ENCODE assay signal across 9 cellular contexts in genomic region chr16:51151435-51151950, GRCh38. TPM values are rescaled to one million over a fixed set of nuclear protein-coding genes. Genes with fewer than 3 reads are reported as not detected.
DNase-seq lines count a peak whose midpoint lies in the region; ATAC-seq and TF ChIP-seq lines count a peak whose summit lies in the region.
"Had no signal": no experiment of that assay in that cellular context is flagged by ENCODE, and none has a peak within 500 bp of the region (broad histone marks: within the 10 kb centered on the region; RNA-seq: fewer than 3 reads in every experiment).

No MANE protein-coding gene starts in this region.

- no peaks in the 10 kb centered on the region for H3K9me3 Mint-ChIP-seq in type B pancreatic cell
- H3K9me3 Mint-ChIP-seq: activated B cell treated with CpG ODN at 0.5 μM for 24 hours had no signal

- peak; percentile 86 for DNase-seq in ACHN
- peak; percentile 89 for DNase-seq in NCI-H1092 (lab: John Stamatoyannopoulos, UW)
- no peak for DNase-seq in mammary epithelial cell
- peak; percentile 90 for DNase-seq in type B pancreatic cell (ENCODE audit: extremely low spot score, unreplicated experiment)
- DNase-seq in NCI-H1417 treated with DMSO at 0.1 percent for 48 hours (lab: John Stamatoyannopoulos, UW): no peak
- DNase-seq in LoVo (ENCODE audit: low spot score): no peak
- DNase-seq: activated B cell treated with CpG ODN at 0.5 μM for 24 hours had no signal

- in situ Hi-C loops in ACHN (cut with HindIII; ENCODE audit: low pct_ligation_motif_present, low pct_unique_long_range_greater_than_20kb, low sequenced_read_pairs): no loop called here
- in situ Hi-C loops in mammary epithelial cell (cut with MboI; ENCODE audit: low sequenced_read_pairs in 2 of 2): no loop called here

- H3K36me3 ChIP-seq in mammary epithelial cell (ENCODE audit: insufficient read depth, low read length): no peaks in the 10 kb centered on the region

- peak overlapping the region; percentile 81 for H3K4me2 ChIP-seq in mammary epithelial cell (ENCODE audit: insufficient read depth, low read depth, low read length)

- peak overlapping the region; percentile 91 for H3K4me3 Mint-ChIP-seq in type B pancreatic cell
- H3K4me3 Mint-ChIP-seq: activated B cell treated with CpG ODN at 0.5 μM for 24 hours had no signal

- peaks cover 24% of the 10 kb centered on the region for H3K4me1 Mint-ChIP-seq in type B pancreatic cell (ENCODE audit: unreplicated experiment)
- H3K4me1 Mint-ChIP-seq: activated B cell treated with CpG ODN at 0.5 μM for 24 hours had no signal

- H3K27ac ChIP-seq in mammary epithelial cell (ENCODE audit: insufficient read depth, low read depth, low read length): no peak overlapping the region
- peak overlapping the region; percentile 89 for H3K27ac ChIP-seq in layer of hippocampus (ENCODE audit: low read depth, low read length)

- peak overlapping the region; percentile 37 for H2AFZ ChIP-seq in mammary epithelial cell (ENCODE audit: low read depth, low read length)

- peaks cover 66% of the 10 kb centered on the region for H3K27me3 ChIP-seq in mammary epithelial cell (ENCODE audit: insufficient read depth, low read length)
- H3K27me3 ChIP-seq in layer of hippocampus (ENCODE audit: control insufficient read depth, insufficient read depth, low read length): peaks cover 6% of the 10 kb centered on the region

- peak overlapping the region in 2 of 3 experiments; percentile 41 to 43 for H3K4me3 ChIP-seq in mammary epithelial cell (replicated peaks in 1 of 3; ENCODE audit: insufficient read depth in 1 of 3, low read depth in 2 of 3, low read length in 3 of 3)

- H3K4me1 ChIP-seq in mammary epithelial cell (ENCODE audit: insufficient read depth, low read length): peaks cover 23% of the 10 kb centered on the region

- no peak for TF ChIP-seq CTCF in mammary epithelial cell (conservative IDR thresholded peaks at IDR 0.05 in 1 of 2, IDR thresholded peaks at IDR 0.05 in 1 of 2; ENCODE audit: extremely low read depth in 1 of 2, insufficient read depth in 1 of 2, low read depth in 1 of 2, low read length in 2 of 2)
- TF ChIP-seq CTCF in type B pancreatic cell (conservative IDR thresholded peaks at IDR 0.05): no peak

- peaks cover 72% of the 10 kb centered on the region for H3K27me3 Mint-ChIP-seq in type B pancreatic cell

- no peaks in the 10 kb centered on the region for H3K79me2 ChIP-seq in mammary epithelial cell (ENCODE audit: insufficient read depth, low read length)

- H3K36me3 Mint-ChIP-seq in type B pancreatic cell: no peaks in the 10 kb centered on the region

- CTCF ChIA-PET in mammary epithelial cell (lab: Charles Lee; ENCODE audit: low non-redundant PET): interaction anchor here (0.8 kb wide), 1 partner anchor 667 kb away, joined by 14 read pairs; no protein-coding TSS in a partner anchor

- H4K20me1 ChIP-seq in mammary epithelial cell (ENCODE audit: insufficient read depth, low read length): no peaks in the 10 kb centered on the region

- no peak for ATAC-seq in HG03135 (IDR thresholded peaks at IDR 0.05; ENCODE audit: unreplicated experiment)

- dilution Hi-C loops in mammary epithelial cell (cut with HindIII; ENCODE audit: low sequenced_read_pairs): no loop called here

- no peak overlapping the region for H3K9ac ChIP-seq in mammary epithelial cell (ENCODE audit: insufficient read depth, low read length)

- WGBS in mammary epithelial cell (ENCODE audit: low coverage, missing lambda C conversion rate): 20% methylated on average over 2 of the region's 60 CpGs

- H3K9me3 ChIP-seq in mammary epithelial cell (replicated peaks; ENCODE audit: insufficient read depth, low read length): peaks cover 10% of the 10 kb centered on the region

- no peak overlapping the region for H3K27ac Mint-ChIP-seq in type B pancreatic cell
- H3K27ac Mint-ChIP-seq: activated B cell treated with CpG ODN at 0.5 μM for 24 hours had no signal

- intact Hi-C loops in mammary epithelial cell (cut with micrococcal nuclease): no loop called here

- BruUV-seq in mammary epithelial cell (replicated peaks; lab: Mats Ljungman, UMichigan): no TSS peak

RNA-seq across cellular contexts. Expression of gene SALL1, which starts 0.4 kb away (rescaled TPM):
- 1 to 10 TPM in 1 of 2 donors, not detected in 1; 1.3 TPM for total RNA-seq in mammary epithelial cell
- polyA plus RNA-seq in mammary epithelial cell: 0.56 TPM
- 6.7 TPM for polyA minus RNA-seq in mammary epithelial cell
- 8.0 and 27.0 TPM in 2 replicates for total RNA-seq in type B pancreatic cell (ENCODE audit: low replicate concordance)
- total RNA-seq: activated B cell treated with CpG ODN at 0.5 μM for 24 hours had no signal

Comparison
In these comparisons a context has a peak if more than half of its experiments do, and no peak if none do; other contexts are left out.
1. DNase-seq: peak in ACHN (single experiment), NCI-H1092 (single experiment) and type B pancreatic cell (single experiment); none in mammary epithelial cell (single experiment), NCI-H1417 treated with DMSO at 0.1 percent for 48 hours (single experiment) and LoVo (single experiment).